8 cellular contexts compared by ENCODE assay signal in genomic region chr9:125749287-125749935, GRCh38. TPM values are rescaled to one million over a fixed set of nuclear protein-coding genes. Genes with fewer than 3 reads are reported as not detected.
DNase-seq lines count a peak whose midpoint lies in the region; ATAC-seq and TF ChIP-seq lines count a peak whose summit lies in the region.

No MANE protein-coding gene starts in this region.

- peaks cover 0 to 44% (median 23%) of the 10 kb centered on the region in 11 experiments; a peak in 15 of 22 replicates for H4K20me1 ChIP-seq in BLaER1 treated with 17β-estradiol and CSF1 and Interleukin-3, amounts not matched to agents 10 nM and 100 nM
- no peaks in the 10 kb centered on the region for H4K20me1 ChIP-seq in KMS-11 (ENCODE audit: insufficient read depth)

- H3K36me3 Mint-ChIP-seq in natural killer cell: no peaks in the 10 kb centered on the region

- no peak for ATAC-seq in natural killer cell

- H3K9me3 ChIP-seq in BLaER1 treated with 17β-estradiol and CSF1 and Interleukin-3, amounts not matched to agents 10 nM and 100 nM (replicated peaks in 1 of 11): no peaks in the 10 kb centered on the region

- H3K79me2 ChIP-seq in KMS-11 (ENCODE audit: insufficient read depth, low read depth): peaks cover 72% of the 10 kb centered on the region

- no peak for TF ChIP-seq CTCF in KMS-11 (conservative IDR thresholded peaks at IDR 0.05; ENCODE audit: low read depth, low read length)
- no peak for TF ChIP-seq CTCF in choroid plexus epithelial cell (conservative IDR thresholded peaks at IDR 0.05; ENCODE audit: low read depth, low read length)
- TF ChIP-seq CTCF in natural killer cell (IDR thresholded peaks at IDR 0.05): no peak

- peak overlapping the region in 6 of 10 experiments; percentile 70 to 84 (median 79); a peak in 8 of 20 replicates for H3K4me3 ChIP-seq in BLaER1 treated with 17β-estradiol and CSF1 and Interleukin-3, amounts not matched to agents 10 nM and 100 nM
- no peak overlapping the region for H3K4me3 ChIP-seq in KMS-11 (IDR thresholded peaks at IDR 0.05; ENCODE audit: insufficient read depth, low read depth, low read length)
- H3K4me3 ChIP-seq in choroid plexus epithelial cell (ENCODE audit: low read depth, low read length): peak overlapping the region; percentile 87

- no peaks in the 10 kb centered on the region for H3K27me3 Mint-ChIP-seq in natural killer cell (ENCODE audit: low read depth in 2 of 2)

- peak overlapping the region; percentile 85 to 97 (median 94); a peak in 18 of 22 replicates for H3K4me2 ChIP-seq in BLaER1 treated with 17β-estradiol and CSF1 and Interleukin-3, amounts not matched to agents 10 nM and 100 nM
- peak overlapping the region; percentile 100 for H3K4me2 ChIP-seq in KMS-11

- H3K27ac Mint-ChIP-seq in natural killer cell: peak overlapping the region; percentile 79 to 85

- H3K27ac ChIP-seq in BLaER1 treated with 17β-estradiol and CSF1 and Interleukin-3, amounts not matched to agents 10 nM and 100 nM: no peak overlapping the region
- H3K27ac ChIP-seq in KMS-11: peak overlapping the region; percentile 96

- H3K27me3 ChIP-seq in BLaER1 treated with 17β-estradiol and CSF1 and Interleukin-3, amounts not matched to agents 10 nM and 100 nM: peaks cover 32 to 59% (median 51%) of the 10 kb centered on the region in 11 experiments
- no peaks in the 10 kb centered on the region for H3K27me3 ChIP-seq in KMS-11 (ENCODE audit: insufficient read depth, low read depth)

- H3K4me1 Mint-ChIP-seq in natural killer cell: peaks cover 32 to 41% of the 10 kb centered on the region in 2 donors

- H2AFZ ChIP-seq in KMS-11 (ENCODE audit: low read depth): no peak overlapping the region

- H3K9me3 Mint-ChIP-seq in natural killer cell: no peaks in the 10 kb centered on the region

- H3K4me3 Mint-ChIP-seq in natural killer cell: peak overlapping the region; percentile 92

- DNase-seq in choroid plexus epithelial cell (ENCODE audit: low read depth): no peak
- no peak for DNase-seq in natural killer cell
- no peak for DNase-seq in OCI-M2 (lab: John Stamatoyannopoulos, UW; ENCODE audit: unreplicated experiment)
- no peak for DNase-seq in HCEC 1CT
- DNase-seq in EL: no peak
- no peak for DNase-seq in HT-29 (ENCODE audit: low spot score)

- intact Hi-C loops in natural killer cell (cut with micrococcal nuclease): loop anchor here (5.0 kb wide), 1 partner anchor 42 kb away; the partner anchor contains the start of gene MAPKAP1

- no peak overlapping the region for H3K9ac ChIP-seq in BLaER1 treated with 17β-estradiol and CSF1 and Interleukin-3, amounts not matched to agents 10 nM and 100 nM
- peak overlapping the region; percentile 95 for H3K9ac ChIP-seq in KMS-11

- H3K36me3 ChIP-seq in BLaER1 treated with 17β-estradiol and CSF1 and Interleukin-3, amounts not matched to agents 10 nM and 100 nM: peaks cover 0 to 33% (median 4%) of the 10 kb centered on the region in 11 experiments; a peak in 7 of 22 replicates
- peaks cover 16% of the 10 kb centered on the region; the same call in 1 of the 2 replicates for H3K36me3 ChIP-seq in KMS-11 (ENCODE audit: insufficient read depth)

- H3K4me1 ChIP-seq in BLaER1 treated with 17β-estradiol and CSF1 and Interleukin-3, amounts not matched to agents 10 nM and 100 nM: peaks cover 15 to 29% (median 20%) of the 10 kb centered on the region in 10 experiments; a peak in 19 of 20 replicates
- peaks cover 33% of the 10 kb centered on the region for H3K4me1 ChIP-seq in KMS-11 (ENCODE audit: low read depth, poor library complexity, severe bottlenecking)

RNA-seq across cellular contexts. Expression of gene PBX3, which starts 2.2 kb away (rescaled TPM):
- total RNA-seq in natural killer cell: 10 to 100 TPM; 42.1 to 46.9 (median 44.6) TPM
- total RNA-seq in HT-29 (2014; rRNA removed; shearing (Covaris generic)): 27.2 and 39.2 TPM in 2 replicates

RNA-seq across cellular contexts. Expression of gene MAPKAP1, which starts 42.4 kb away (rescaled TPM):
- 10 to 100 TPM; 51.1 to 73.0 (median 58.8) TPM for total RNA-seq in natural killer cell
- 70.6 and 79.9 TPM in 2 replicates for total RNA-seq in HT-29 (2014; rRNA removed; shearing (Covaris generic))
